Comparison of ENCODE assay signal across 1 cellular context in genomic region chr7:135925205-135925604, GRCh38.
TF ChIP-seq lines count a peak whose summit lies in the region.

No MANE protein-coding gene starts in this region.

TF ChIP-seq in IMR-90, 13 proteins besides CTCF, POLR2A, EP300 and RAD21:
- no peak for TF ChIP-seq NFE2L2 (IDR thresholded peaks at IDR 0.05; ENCODE audit: low read depth, low read length)
TF ChIP-seq in IMR-90: peak in this region for 0.
